In genomic region chr5:1504617-1505016, GRCh38 we compare ENCODE assay signal across 32 cellular contexts. TPM values are rescaled to one million over a fixed set of nuclear protein-coding genes. Genes with fewer than 3 reads are reported as not detected.
DNase-seq lines count a peak whose midpoint lies in the region; ATAC-seq and TF ChIP-seq lines count a peak whose summit lies in the region.
"Had no signal": no experiment of that assay in that cellular context is flagged by ENCODE, and none has a peak within 500 bp of the region (broad histone marks: within the 10 kb centered on the region; RNA-seq: fewer than 3 reads in every experiment).

No MANE protein-coding gene starts in this region.

- no peaks in the 10 kb centered on the region for H3K9me3 ChIP-seq in BLaER1 treated with 17β-estradiol and CSF1 and Interleukin-3, amounts not matched to agents 10 nM and 100 nM (replicated peaks in 1 of 11)
- H3K9me3 ChIP-seq in Karpas-422 (ENCODE audit: low read length) (no peaks in the 10 kb centered on the region), neutrophil (no peaks in the 10 kb centered on the region)
- H3K9me3 ChIP-seq: HAP-1, left ventricle myocardium inferior had no signal

- peaks cover 71 to 100% (median 100%) of the 10 kb centered on the region in 11 experiments for H4K20me1 ChIP-seq in BLaER1 treated with 17β-estradiol and CSF1 and Interleukin-3, amounts not matched to agents 10 nM and 100 nM
- peaks cover 59% of the 10 kb centered on the region for H4K20me1 ChIP-seq in Karpas-422 (ENCODE audit: insufficient read depth, low read depth, low read length)

- H3K27ac ChIP-seq in BLaER1 treated with 17β-estradiol and CSF1 and Interleukin-3, amounts not matched to agents 10 nM and 100 nM: peak overlapping the region in 5 of 11 experiments; percentile 13 to 88 (median 71); a peak in 6 of 22 replicates
- H3K27ac ChIP-seq in Karpas-422 (ENCODE audit: low read length): peak overlapping the region; percentile 95
- peak overlapping the region; percentile 99 for H3K27ac ChIP-seq in neutrophil
- H3K27ac ChIP-seq: cardiac muscle cell had no signal

- H3K4me3 ChIP-seq in BLaER1 treated with 17β-estradiol and CSF1 and Interleukin-3, amounts not matched to agents 10 nM and 100 nM: 0 out of 20 replicates have a peak overlapping the region, but pooled peaks of 1 of the 10 experiments have one; percentile 14
- H3K4me3 ChIP-seq in Karpas-422 (ENCODE audit: low read length): peak overlapping the region; percentile 59; the same call in 1 of the 2 replicates
- H3K4me3 ChIP-seq in neutrophil (ENCODE audit: low read depth in 1 of 2, low read length in 1 of 2): peak overlapping the region in 1 of 2 experiments; percentile 54
- H3K4me3 ChIP-seq: cardiac muscle cell, HAP-1, left ventricle myocardium inferior had no signal

- peak; percentile 56 for DNase-seq in Karpas-422
- no peak for DNase-seq in central memory CD8-positive, alpha-beta T cell (ENCODE audit: low spot score in 2 of 2)
- DNase-seq in middle frontal gyrus (ENCODE audit: extremely low spot score, low spot score): no peak
- no peak for DNase-seq in hippocampal formation (lab: John Stamatoyannopoulos, UW)
- DNase-seq: activated CD4-positive, alpha-beta memory T cell treated with anti-CD3 and anti-CD28 coated beads for 36 hours; activated naive CD4-positive, alpha-beta T cell; activated naive CD8-positive, alpha-beta T cell treated with anti-CD3 and anti-CD28 coated beads, Interleukin-2, amount 50 U/mL, for 24 hours; CD4-positive, alpha-beta T cell; DND-41; glutamatergic neuron; left ventricle myocardium inferior; NCI-H1048; NCI-H1694 treated with DMSO at 0.1 percent for 48 hours; NCI-H82; occipital lobe; RPMI8226; stimulated activated CD4-positive, alpha-beta T cell treated with anti-CD3 and anti-CD28 coated beads, Interleukin-4, amount 100 ng/mL, for 24 hours; substantia nigra had no signal

- no peak for ATAC-seq in central memory CD8-positive, alpha-beta T cell (replicated peaks; ENCODE audit: extremely low read depth, poor library complexity, severe bottlenecking)
- ATAC-seq in HG02970 (IDR thresholded peaks at IDR 0.05; ENCODE audit: low FRiP score, unreplicated experiment): no peak
- no peak for ATAC-seq in HG03159 (IDR thresholded peaks at IDR 0.05; ENCODE audit: unreplicated experiment)
- ATAC-seq: activated CD4-positive, CD25-positive, alpha-beta regulatory T cell treated with anti-CD3 and anti-CD28 coated beads, Interleukin-2, amount 50 U/mL, for 24 hours; activated naive CD8-positive, alpha-beta T cell treated with anti-CD3 and anti-CD28 coated beads, Interleukin-2, amount 50 U/mL, for 24 hours; esophagus mucosa had no signal

- peaks cover 18 to 49% (median 38%) of the 10 kb centered on the region in 11 experiments for H3K36me3 ChIP-seq in BLaER1 treated with 17β-estradiol and CSF1 and Interleukin-3, amounts not matched to agents 10 nM and 100 nM
- H3K36me3 ChIP-seq in Karpas-422 (ENCODE audit: insufficient read depth, low read length): peaks cover 2% of the 10 kb centered on the region
- H3K36me3 ChIP-seq in neutrophil: peaks cover 35% of the 10 kb centered on the region
- H3K36me3 ChIP-seq: cardiac muscle cell, left ventricle myocardium inferior had no signal

- TF ChIP-seq CTCF in neutrophil (IDR thresholded peaks at IDR 0.05): no peak

- peaks cover 74% of the 10 kb centered on the region for H3K4me1 Mint-ChIP-seq in central memory CD8-positive, alpha-beta T cell

- no peak overlapping the region for H3K27ac Mint-ChIP-seq in central memory CD8-positive, alpha-beta T cell (ENCODE audit: low read depth)
- H3K27ac Mint-ChIP-seq: activated CD4-positive, alpha-beta memory T cell treated with anti-CD3 and anti-CD28 coated beads for 36 hours; type B pancreatic cell had no signal

- H3K4me2 ChIP-seq in BLaER1 treated with 17β-estradiol and CSF1 and Interleukin-3, amounts not matched to agents 10 nM and 100 nM: peak overlapping the region; percentile 59 to 97 (median 85)
- H3K4me2 ChIP-seq in Karpas-422 (ENCODE audit: low read depth, low read length, poor library complexity, severe bottlenecking): peak overlapping the region; percentile 80

- no peaks in the 10 kb centered on the region for H3K27me3 Mint-ChIP-seq in central memory CD8-positive, alpha-beta T cell
- H3K27me3 Mint-ChIP-seq: activated CD4-positive, alpha-beta memory T cell treated with anti-CD3 and anti-CD28 coated beads for 36 hours; activated naive CD8-positive, alpha-beta T cell treated with anti-CD3 and anti-CD28 coated beads, Interleukin-2, amount 50 U/mL, for 24 hours; CD4-positive, alpha-beta T cell; type B pancreatic cell had no signal

- peak overlapping the region in 4 of 11 experiments; percentile 16 to 78 (median 66); a peak in 8 of 22 replicates for H3K9ac ChIP-seq in BLaER1 treated with 17β-estradiol and CSF1 and Interleukin-3, amounts not matched to agents 10 nM and 100 nM
- H3K9ac ChIP-seq in Karpas-422 (ENCODE audit: low read length): peak overlapping the region; percentile 52

- peak overlapping the region; percentile 66 for H3K4me3 Mint-ChIP-seq in central memory CD8-positive, alpha-beta T cell
- H3K4me3 Mint-ChIP-seq: activated CD4-positive, alpha-beta memory T cell treated with anti-CD3 and anti-CD28 coated beads for 36 hours; activated naive CD8-positive, alpha-beta T cell treated with anti-CD3 and anti-CD28 coated beads, Interleukin-2, amount 50 U/mL, for 24 hours; CD4-positive, alpha-beta T cell; type B pancreatic cell had no signal

- H3K79me2 ChIP-seq in Karpas-422 (ENCODE audit: low read length): peaks cover 50% of the 10 kb centered on the region

- H3K27me3 ChIP-seq in BLaER1 treated with 17β-estradiol and CSF1 and Interleukin-3, amounts not matched to agents 10 nM and 100 nM: no peaks in the 10 kb centered on the region
- H3K27me3 ChIP-seq in Karpas-422 (ENCODE audit: low read length): no peaks in the 10 kb centered on the region
- H3K27me3 ChIP-seq in neutrophil: no peaks in the 10 kb centered on the region
- H3K27me3 ChIP-seq: cardiac muscle cell had no signal

- H3K4me1 ChIP-seq in BLaER1 treated with 17β-estradiol and CSF1 and Interleukin-3, amounts not matched to agents 10 nM and 100 nM: peaks cover 76 to 86% (median 81%) of the 10 kb centered on the region in 10 experiments
- H3K4me1 ChIP-seq in Karpas-422 (ENCODE audit: low read length) (peaks cover 69% of the 10 kb centered on the region), neutrophil (ENCODE audit: control insufficient read depth in 1 of 2, insufficient read depth in 1 of 2, low read depth in 1 of 2, low read length in 1 of 2) (peaks cover 66 to 81% of the 10 kb centered on the region in 2 experiments)
- H3K4me1 ChIP-seq: HAP-1 had no signal

- H3K9me3 Mint-ChIP-seq in central memory CD8-positive, alpha-beta T cell: no peaks in the 10 kb centered on the region
- H3K9me3 Mint-ChIP-seq: activated CD4-positive, alpha-beta memory T cell treated with anti-CD3 and anti-CD28 coated beads for 36 hours; activated naive CD8-positive, alpha-beta T cell treated with anti-CD3 and anti-CD28 coated beads, Interleukin-2, amount 50 U/mL, for 24 hours; CD4-positive, alpha-beta T cell; type B pancreatic cell had no signal

- no peak overlapping the region for H2AFZ ChIP-seq in Karpas-422 (ENCODE audit: low read length)

- H3K9me2 ChIP-seq in Karpas-422 (replicated peaks; ENCODE audit: insufficient read depth, low read length): no peaks in the 10 kb centered on the region

- H3K36me3 Mint-ChIP-seq in central memory CD8-positive, alpha-beta T cell (ENCODE audit: insufficient read depth): peaks cover 52% of the 10 kb centered on the region
- H3K36me3 Mint-ChIP-seq: type B pancreatic cell had no signal

RNA-seq across cellular contexts. Expression of gene LPCAT1, which starts 19.1 kb away (rescaled TPM):
- total RNA-seq in Karpas-422 (2014; rRNA removed; shearing (Covaris generic); ENCODE audit: low replicate concordance): 115 and 124 TPM in 2 replicates

RNA-seq across cellular contexts. Expression of gene SLC6A3, which starts 59.4 kb away (rescaled TPM):
- total RNA-seq in Karpas-422 (2014; rRNA removed; shearing (Covaris generic); ENCODE audit: low replicate concordance): not detected in 2 replicates
- total RNA-seq: A172; activated CD4-positive, alpha-beta memory T cell treated with anti-CD3 and anti-CD28 coated beads for 36 hours; cardiac muscle cell; fibroblast of villous mesenchyme; left ventricle myocardium inferior; NCI-H460; occipital lobe; pulmonary artery endothelial cell; T-helper 1 cell treated with Interleukin-12 subunit alpha and Interleukin-12 subunit beta and Interleukin-4 antibody, amounts not matched to agents 30 ng/mL and 1 ng/mL, for 36 hours had no signal
